ENCODE assay signal across 40 cellular contexts in genomic region chr14:26074892-26075291, GRCh38.
"Had no signal": no experiment of that assay in that cellular context is flagged by ENCODE, and none has a peak within 500 bp of the region (broad histone marks: within the 10 kb centered on the region; RNA-seq: fewer than 3 reads in every experiment).

No MANE protein-coding gene starts in this region.

- FAIRE-seq: astrocyte, bronchial epithelial cell had no signal

- ATAC-seq: activated naive CD4-positive, alpha-beta T cell treated with anti-CD3 and anti-CD28 coated beads, Interleukin-2, amount 50 U/mL, for 72 hours; activated naive CD8-positive, alpha-beta T cell treated with anti-CD3 and anti-CD28 coated beads, Interleukin-2, amount 50 U/mL, for 24 hours; activated T-cell treated with anti-CD3 and anti-CD28 coated beads, Interleukin-2, amount 50 U/mL, for 4 hours; activated T-cell treated with anti-CD3 and anti-CD28 coated beads, Interleukin-2, amount 50 U/mL, for 72 hours; activated T-helper 17 cell treated with anti-CD3 and anti-CD28 coated beads, Interleukin-2, amount 50 U/mL, for 72 hours; body of pancreas had no signal

- H3K9me3 ChIP-seq: adrenal gland, ascending aorta, body of pancreas, breast epithelium had no signal

- H3K4me1 Mint-ChIP-seq: activated naive CD4-positive, alpha-beta T cell treated with anti-CD3 and anti-CD28 coated beads, Interleukin-2, amount 10 ng/mL, durations not matched to agents 7 days and 5 days; activated naive CD4-positive, alpha-beta T cell treated with anti-CD3 and anti-CD28 coated beads, Interleukin-2, amount 50 U/mL, for 24 hours; activated naive CD8-positive, alpha-beta T cell treated with anti-CD3 and anti-CD28 coated beads for 36 hours; activated naive CD8-positive, alpha-beta T cell treated with anti-CD3 and anti-CD28 coated beads, Interleukin-2, amount 10 ng/mL, durations not matched to agents 7 days and 5 days; activated naive CD8-positive, alpha-beta T cell treated with anti-CD3 and anti-CD28 coated beads, Interleukin-2, amount 50 U/mL, for 24 hours; activated T-helper 17 cell treated with anti-CD3 and anti-CD28 coated beads, Interleukin-2, amount 50 U/mL, for 72 hours; central memory CD8-positive, alpha-beta T cell had no signal

- H3K27ac ChIP-seq: adrenal gland, ascending aorta, body of pancreas, brain microvascular endothelial cell, breast epithelium, cardiac muscle cell had no signal

- H3K9me3 Mint-ChIP-seq: activated naive CD8-positive, alpha-beta T cell treated with anti-CD3 and anti-CD28 coated beads, Interleukin-2, amount 10 ng/mL, durations not matched to agents 7 days and 5 days; activated T-helper 1 cell treated with anti-CD3 and anti-CD28 coated beads, Interleukin-12 subunit alpha, Interleukin-12 subunit beta, Interleukin-2, Interleukin-4 antibody, amounts not matched to agents 30 ng/mL and 10 ng/mL and 1 ng/mL, durations not matched to agents 14 hours and 24 hours and 36 hours; brain had no signal

- H3K36me3 Mint-ChIP-seq: activated naive CD4-positive, alpha-beta T cell treated with anti-CD3 and anti-CD28 coated beads, Interleukin-2, amount 10 ng/mL, durations not matched to agents 7 days and 5 days; activated naive CD4-positive, alpha-beta T cell treated with anti-CD3 and anti-CD28 coated beads, Interleukin-2, amount 50 U/mL, for 24 hours; activated naive CD4-positive, alpha-beta T cell treated with anti-CD3 and anti-CD28 coated beads, Interleukin-2, amount 50 U/mL, for 72 hours; activated naive CD8-positive, alpha-beta T cell; activated naive CD8-positive, alpha-beta T cell treated with anti-CD3 and anti-CD28 coated beads for 36 hours; activated naive CD8-positive, alpha-beta T cell treated with anti-CD3 and anti-CD28 coated beads, Interleukin-2, amount 10 ng/mL, durations not matched to agents 7 days and 5 days; brain had no signal

- H3K27ac Mint-ChIP-seq: activated naive CD4-positive, alpha-beta T cell treated with anti-CD3 and anti-CD28 coated beads for 36 hours; activated naive CD4-positive, alpha-beta T cell treated with anti-CD3 and anti-CD28 coated beads, Interleukin-2, amount 10 ng/mL, durations not matched to agents 7 days and 5 days; activated naive CD4-positive, alpha-beta T cell treated with anti-CD3 and anti-CD28 coated beads, Interleukin-2, amount 50 U/mL, for 24 hours; activated naive CD4-positive, alpha-beta T cell treated with anti-CD3 and anti-CD28 coated beads, Interleukin-2, amount 50 U/mL, for 72 hours; activated naive CD8-positive, alpha-beta T cell; activated naive CD8-positive, alpha-beta T cell treated with anti-CD3 and anti-CD28 coated beads for 36 hours; activated naive CD8-positive, alpha-beta T cell treated with anti-CD3 and anti-CD28 coated beads, Interleukin-2, amount 10 ng/mL, durations not matched to agents 7 days and 5 days; activated naive CD8-positive, alpha-beta T cell treated with anti-CD3 and anti-CD28 coated beads, Interleukin-2, amount 50 U/mL, for 24 hours; activated T-cell treated with anti-CD3 and anti-CD28 coated beads, Interleukin-2, amount 50 U/mL, for 24 hours; activated T-cell treated with anti-CD3 and anti-CD28 coated beads, Interleukin-2, amount 50 U/mL, for 72 hours; activated T-helper 1 cell treated with anti-CD3 and anti-CD28 coated beads, Interleukin-12 subunit alpha, Interleukin-12 subunit beta, Interleukin-2, Interleukin-4 antibody, amounts not matched to agents 30 ng/mL and 10 ng/mL and 1 ng/mL, durations not matched to agents 14 hours and 24 hours and 36 hours; activated T-helper 17 cell treated with anti-CD3 and anti-CD28 coated beads, Interleukin-2, amount 50 U/mL, for 72 hours; activated T-helper 2 cell treated with anti-CD3 and anti-CD28 coated beads, Interferon-gamma antibody, Interleukin-2, Interleukin-4, amounts not matched to agents 10 μg/mL and 5 μg/mL and 100 μg/mL, durations not matched to agents 14 hours and 24 hours and 36 hours had no signal

- H3K27me3 Mint-ChIP-seq: activated naive CD4-positive, alpha-beta T cell treated with anti-CD3 and anti-CD28 coated beads, Interleukin-2, amount 10 ng/mL, durations not matched to agents 7 days and 5 days; activated naive CD4-positive, alpha-beta T cell treated with anti-CD3 and anti-CD28 coated beads, Interleukin-2, amount 50 U/mL, for 24 hours; activated naive CD8-positive, alpha-beta T cell; activated naive CD8-positive, alpha-beta T cell treated with anti-CD3 and anti-CD28 coated beads for 36 hours; activated naive CD8-positive, alpha-beta T cell treated with anti-CD3 and anti-CD28 coated beads, Interleukin-2, amount 10 ng/mL, durations not matched to agents 7 days and 5 days; activated naive CD8-positive, alpha-beta T cell treated with anti-CD3 and anti-CD28 coated beads, Interleukin-2, amount 50 U/mL, for 24 hours; activated T-cell treated with anti-CD3 and anti-CD28 coated beads, Interleukin-2, amount 50 U/mL, for 24 hours; activated T-helper 17 cell treated with anti-CD3 and anti-CD28 coated beads, Interleukin-2, amount 50 U/mL, for 72 hours; central memory CD8-positive, alpha-beta T cell had no signal

- DNase-seq: activated effector memory CD4-positive, alpha-beta T cell treated with anti-CD3 and anti-CD28 coated beads, Interleukin-2, amount 50 U/mL, for 16 hours; activated effector memory CD4-positive, alpha-beta T cell treated with Interleukin-2 at 50 U/mL for 16 hours; activated gamma-delta T cell; activated gamma-delta T cell treated with Interleukin-2 at 50 U/mL for 16 hours; activated naive CD4-positive, alpha-beta T cell; activated naive CD4-positive, alpha-beta T cell treated with anti-CD3 and anti-CD28 coated beads for 36 hours; activated naive CD4-positive, alpha-beta T cell treated with anti-CD3 and anti-CD28 coated beads, Interleukin-2, amount 10 ng/mL, durations not matched to agents 7 days and 5 days; activated naive CD4-positive, alpha-beta T cell treated with anti-CD3 and anti-CD28 coated beads, Interleukin-2, amount 50 U/mL, for 16 hours; activated naive CD4-positive, alpha-beta T cell treated with Interleukin-2 at 50 U/mL for 16 hours; activated naive CD8-positive, alpha-beta T cell treated with anti-CD3 and anti-CD28 coated beads for 36 hours; activated naive CD8-positive, alpha-beta T cell treated with anti-CD3 and anti-CD28 coated beads, Interleukin-2, amount 10 ng/mL, durations not matched to agents 7 days and 5 days; activated naive CD8-positive, alpha-beta T cell treated with anti-CD3 and anti-CD28 coated beads, Interleukin-2, amount 50 U/mL, for 24 hours; activated T-cell treated with anti-CD3 and anti-CD28 coated beads, Interleukin-2, amount 50 U/mL, for 1 hour; activated T-cell treated with anti-CD3 and anti-CD28 coated beads, Interleukin-2, amount 50 U/mL, for 24 hours; activated T-cell treated with anti-CD3 and anti-CD28 coated beads, Interleukin-2, amount 50 U/mL, for 4 hours; activated T-cell treated with anti-CD3 and anti-CD28 coated beads, Interleukin-2, amount 50 U/mL, for 48 hours; activated T-cell treated with anti-CD3 and anti-CD28 coated beads, Interleukin-2, amount 50 U/mL, for 72 hours; adrenal gland; amniotic stem cell; amygdala; anterior cingulate cortex; aorta; body of pancreas; brain microvascular endothelial cell; caudate nucleus; central memory CD4-positive, alpha-beta T cell; cerebellar nuclear complex had no signal

- H3K4me3 ChIP-seq: adrenal gland, ascending aorta, body of pancreas, breast epithelium, cardiac muscle cell had no signal

- H3K4me3 Mint-ChIP-seq: activated naive CD4-positive, alpha-beta T cell treated with anti-CD3 and anti-CD28 coated beads for 36 hours; activated naive CD4-positive, alpha-beta T cell treated with anti-CD3 and anti-CD28 coated beads, Interleukin-2, amount 10 ng/mL, durations not matched to agents 7 days and 5 days; activated naive CD4-positive, alpha-beta T cell treated with anti-CD3 and anti-CD28 coated beads, Interleukin-2, amount 50 U/mL, for 24 hours; activated naive CD8-positive, alpha-beta T cell; activated naive CD8-positive, alpha-beta T cell treated with anti-CD3 and anti-CD28 coated beads for 36 hours; activated naive CD8-positive, alpha-beta T cell treated with anti-CD3 and anti-CD28 coated beads, Interleukin-2, amount 10 ng/mL, durations not matched to agents 7 days and 5 days; activated naive CD8-positive, alpha-beta T cell treated with anti-CD3 and anti-CD28 coated beads, Interleukin-2, amount 50 U/mL, for 24 hours; activated T-cell treated with anti-CD3 and anti-CD28 coated beads, Interleukin-2, amount 50 U/mL, for 24 hours; activated T-cell treated with anti-CD3 and anti-CD28 coated beads, Interleukin-2, amount 50 U/mL, for 4 hours; activated T-cell treated with anti-CD3 and anti-CD28 coated beads, Interleukin-2, amount 50 U/mL, for 72 hours; activated T-helper 1 cell treated with anti-CD3 and anti-CD28 coated beads, Interleukin-12 subunit alpha, Interleukin-12 subunit beta, Interleukin-2, Interleukin-4 antibody, amounts not matched to agents 30 ng/mL and 10 ng/mL and 1 ng/mL, durations not matched to agents 14 hours and 24 hours and 36 hours; activated T-helper 17 cell treated with anti-CD3 and anti-CD28 coated beads, Interleukin-2, amount 50 U/mL, for 72 hours; brain; central memory CD8-positive, alpha-beta T cell had no signal

- H3K27me3 ChIP-seq: adrenal gland, ascending aorta, body of pancreas, brain microvascular endothelial cell, breast epithelium, cardiac muscle cell had no signal

- H3K4me1 ChIP-seq: adrenal gland, ascending aorta, body of pancreas, breast epithelium had no signal

- H3K36me3 ChIP-seq: adrenal gland, ascending aorta, brain microvascular endothelial cell, breast epithelium, cardiac muscle cell had no signal
